In genomic region chr9:75102177-75102790, GRCh38 we compare ENCODE assay signal across 16 cellular contexts. TPM values are rescaled to one million over a fixed set of nuclear protein-coding genes. Genes with fewer than 3 reads are reported as not detected.
DNase-seq lines count a peak whose midpoint lies in the region; ATAC-seq and TF ChIP-seq lines count a peak whose summit lies in the region.
"Had no signal": no experiment of that assay in that cellular context is flagged by ENCODE, and none has a peak within 500 bp of the region (broad histone marks: within the 10 kb centered on the region; RNA-seq: fewer than 3 reads in every experiment).

No MANE protein-coding gene starts in this region.

- no peaks in the 10 kb centered on the region for H3K9me3 ChIP-seq in CD8-positive, alpha-beta memory T cell (ENCODE audit: low read length)

- intact Hi-C loops in activated CD4-positive, alpha-beta T cell treated with anti-CD3 and anti-CD28 coated beads for 36 hours (cut with DNase I, micrococcal nuclease) = no loop called here

- POLR2A ChIA-PET in activated CD4-positive, alpha-beta T cell treated with anti-CD3 and anti-CD28 coated beads for 36 hours (lab: Charles Lee) = no interaction called here
- POLR2A ChIA-PET in CD8-positive, alpha-beta memory T cell (lab: Charles Lee) = no interaction called here

- CTCF ChIA-PET in activated CD4-positive, alpha-beta T cell treated with anti-CD3 and anti-CD28 coated beads for 36 hours (lab: Charles Lee) = interaction anchor here (0.5 to 2.3 kb wide), 5 partner anchors 9 to 177 kb away, joined by 3 to 7 read pairs (median 4); partner anchors contain the start of gene NMRK1
- CTCF ChIA-PET in CD8-positive, alpha-beta memory T cell (lab: Charles Lee) = interaction anchor here (1.2 to 2.3 kb wide), 2 partner anchors 44 to 84 kb away, joined by 3 to 7 read pairs; no protein-coding TSS in a partner anchor

- no peak for DNase-seq in activated CD4-positive, alpha-beta T cell treated with anti-CD3 and anti-CD28 coated beads for 36 hours
- DNase-seq in activated CD4-positive, alpha-beta T cell treated with anti-CD3 and anti-CD28 coated beads for 48 hours = no peak
- no peak for DNase-seq in CD8-positive, alpha-beta memory T cell
- DNase-seq in central memory CD8-positive, alpha-beta T cell (ENCODE audit: low spot score in 2 of 2) = no peak
- no peak for DNase-seq in nephron progenitor cell
- no peak for DNase-seq in 8988T
- DNase-seq in GM19238 (ENCODE audit: insufficient read length, low spot score) = no peak
- DNase-seq: C1 segment of cervical spinal cord, DMS79, IMR-90, Kasumi-1, NCI-H2029 treated with DMSO at 0.1 percent for 48 hours, NCI-H524 had no signal

- TF ChIP-seq CTCF in nephron progenitor cell (IDR thresholded peaks at IDR 0.05) = no peak

- no peaks in the 10 kb centered on the region for H3K9me3 Mint-ChIP-seq in activated CD4-positive, alpha-beta T cell treated with anti-CD3 and anti-CD28 coated beads for 36 hours (ENCODE audit: low read depth)
- H3K9me3 Mint-ChIP-seq in CD8-positive, alpha-beta memory T cell = no peaks in the 10 kb centered on the region
- no peaks in the 10 kb centered on the region for H3K9me3 Mint-ChIP-seq in central memory CD8-positive, alpha-beta T cell
- H3K9me3 Mint-ChIP-seq in nephron progenitor cell = no peaks in the 10 kb centered on the region
- H3K9me3 Mint-ChIP-seq: GM23338 had no signal

- peaks cover 61% of the 10 kb centered on the region for H3K4me1 Mint-ChIP-seq in activated CD4-positive, alpha-beta T cell treated with anti-CD3 and anti-CD28 coated beads for 36 hours
- peaks cover 67 to 90% (median 82%) of the 10 kb centered on the region in 3 donors for H3K4me1 Mint-ChIP-seq in CD8-positive, alpha-beta memory T cell
- peaks cover 62% of the 10 kb centered on the region for H3K4me1 Mint-ChIP-seq in central memory CD8-positive, alpha-beta T cell
- H3K4me1 Mint-ChIP-seq in nephron progenitor cell = peaks cover 20% of the 10 kb centered on the region

- H3K36me3 Mint-ChIP-seq in activated CD4-positive, alpha-beta T cell treated with anti-CD3 and anti-CD28 coated beads for 36 hours (ENCODE audit: low read depth) = peaks cover 23% of the 10 kb centered on the region
- peaks cover 3 to 45% (median 13%) of the 10 kb centered on the region in 3 donors for H3K36me3 Mint-ChIP-seq in CD8-positive, alpha-beta memory T cell
- peaks cover 31% of the 10 kb centered on the region for H3K36me3 Mint-ChIP-seq in central memory CD8-positive, alpha-beta T cell (ENCODE audit: insufficient read depth)
- H3K36me3 Mint-ChIP-seq in nephron progenitor cell (ENCODE audit: low read depth) = no peaks in the 10 kb centered on the region

- H3K27me3 Mint-ChIP-seq in activated CD4-positive, alpha-beta T cell treated with anti-CD3 and anti-CD28 coated beads for 36 hours = no peaks in the 10 kb centered on the region
- H3K27me3 Mint-ChIP-seq in CD8-positive, alpha-beta memory T cell = no peaks in the 10 kb centered on the region
- H3K27me3 Mint-ChIP-seq in central memory CD8-positive, alpha-beta T cell = no peaks in the 10 kb centered on the region
- no peaks in the 10 kb centered on the region for H3K27me3 Mint-ChIP-seq in nephron progenitor cell (ENCODE audit: low read depth, poor library complexity)

- peak overlapping the region; percentile 47 for H3K27ac Mint-ChIP-seq in activated CD4-positive, alpha-beta T cell treated with anti-CD3 and anti-CD28 coated beads for 36 hours
- H3K27ac Mint-ChIP-seq in CD8-positive, alpha-beta memory T cell = peak overlapping the region; percentile 32 to 93 (median 84)
- H3K27ac Mint-ChIP-seq in central memory CD8-positive, alpha-beta T cell (ENCODE audit: low read depth) = peak overlapping the region; percentile 86
- H3K27ac Mint-ChIP-seq in nephron progenitor cell = peak overlapping the region; percentile 66
- H3K27ac Mint-ChIP-seq: GM23338 had no signal

- no peaks in the 10 kb centered on the region for H3K27me3 ChIP-seq in CD8-positive, alpha-beta memory T cell (ENCODE audit: insufficient read depth, low read length, poor library complexity, severe bottlenecking)

- H3K36me3 ChIP-seq in CD8-positive, alpha-beta memory T cell (ENCODE audit: insufficient read depth, low read length) = peaks cover 7% of the 10 kb centered on the region

- ATAC-seq in activated CD4-positive, alpha-beta T cell treated with anti-CD3 and anti-CD28 coated beads for 36 hours = peak; percentile 12
- ATAC-seq in central memory CD8-positive, alpha-beta T cell (replicated peaks; ENCODE audit: extremely low read depth, poor library complexity, severe bottlenecking) = no peak
- ATAC-seq in GM18867 (IDR thresholded peaks at IDR 0.05; ENCODE audit: unreplicated experiment) = no peak
- ATAC-seq: GM12878, GM23338 had no signal

- H3K4me3 Mint-ChIP-seq in activated CD4-positive, alpha-beta T cell treated with anti-CD3 and anti-CD28 coated beads for 36 hours = no peak overlapping the region
- H3K4me3 Mint-ChIP-seq in CD8-positive, alpha-beta memory T cell = peak overlapping the region in 5 of 7 donors; percentile 42 to 63 (median 53)
- H3K4me3 Mint-ChIP-seq in central memory CD8-positive, alpha-beta T cell = no peak overlapping the region
- no peak overlapping the region for H3K4me3 Mint-ChIP-seq in nephron progenitor cell
- H3K4me3 Mint-ChIP-seq: GM23338 had no signal

- H3K4me3 ChIP-seq in CD8-positive, alpha-beta memory T cell (ENCODE audit: low read length) = no peak overlapping the region
- H3K4me3 ChIP-seq: GM12878, GM23338 had no signal

- peaks cover 50% of the 10 kb centered on the region for H3K4me1 ChIP-seq in CD8-positive, alpha-beta memory T cell (ENCODE audit: insufficient read depth, low read length)

- no peak overlapping the region for H3K27ac ChIP-seq in CD8-positive, alpha-beta memory T cell (ENCODE audit: low read depth, low read length)

RNA-seq across cellular contexts. Expression of gene OSTF1, which starts 14.0 kb away (rescaled TPM):
- total RNA-seq in activated CD4-positive, alpha-beta T cell treated with anti-CD3 and anti-CD28 coated beads for 36 hours = 10 to 100 TPM; 72.6 to 85.5 TPM
- 10 to 100 TPM; 71.9 to 76.0 TPM for total RNA-seq in CD8-positive, alpha-beta memory T cell
- 170 TPM for polyA plus RNA-seq in CD8-positive, alpha-beta memory T cell

RNA-seq across cellular contexts. Expression of gene NMRK1, which starts 14.3 kb away (rescaled TPM):
- total RNA-seq in activated CD4-positive, alpha-beta T cell treated with anti-CD3 and anti-CD28 coated beads for 36 hours = 10 to 100 TPM; 20.9 to 29.2 TPM
- 10 to 100 TPM; 14.1 to 14.6 TPM for total RNA-seq in CD8-positive, alpha-beta memory T cell
- polyA plus RNA-seq in CD8-positive, alpha-beta memory T cell = 48.4 TPM

Comparison
In these comparisons a context has a peak if more than half of its experiments do, and no peak if none do; other contexts are left out.
1. H3K4me3 Mint-ChIP-seq: peak in CD8-positive, alpha-beta memory T cell (5 of 7); none in activated CD4-positive, alpha-beta T cell treated with anti-CD3 and anti-CD28 coated beads for 36 hours (single experiment), central memory CD8-positive, alpha-beta T cell (single experiment) and nephron progenitor cell (single experiment).
2. Peak in every context shown above with its lines, with median percentiles within 50 percentile points of each other: H3K27ac Mint-ChIP-seq.